Comparison of ENCODE assay signal across 8 cellular contexts in genomic region chr1:167454304-167454928, GRCh38.
DNase-seq lines count a peak whose midpoint lies in the region; ATAC-seq lines count a peak whose summit lies in the region.

No MANE protein-coding gene starts in this region.

- H3K36me3 ChIP-seq in iPS-18a (ENCODE audit: control insufficient read depth, low read depth, low read length) (no peaks in the 10 kb centered on the region), subcutaneous abdominal adipose tissue (ENCODE audit: control insufficient read depth in 5 of 5, insufficient read depth in 5 of 5, low read length in 5 of 5) (no peaks in the 10 kb centered on the region)

- ATAC-seq in activated T-cell treated with anti-CD3 and anti-CD28 coated beads, Interleukin-2, amount 50 U/mL, for 4 hours: no peak
- ATAC-seq in HG03025 (IDR thresholded peaks at IDR 0.05; ENCODE audit: low FRiP score, unreplicated experiment): no peak

- H3K27me3 ChIP-seq in iPS-18a (ENCODE audit: control insufficient read depth, insufficient read depth, low read length) (peaks cover 46% of the 10 kb centered on the region), subcutaneous abdominal adipose tissue (ENCODE audit: control insufficient read depth in 5 of 5, insufficient read depth in 4 of 5, low read length in 5 of 5) (no peaks in the 10 kb centered on the region)

- H3K36me3 Mint-ChIP-seq in activated T-cell treated with anti-CD3 and anti-CD28 coated beads, Interleukin-2, amount 50 U/mL, for 4 hours (ENCODE audit: insufficient read depth): peaks cover 5% of the 10 kb centered on the region

- peaks cover 67% of the 10 kb centered on the region for H3K4me1 Mint-ChIP-seq in activated T-cell treated with anti-CD3 and anti-CD28 coated beads, Interleukin-2, amount 50 U/mL, for 4 hours (ENCODE audit: low read depth)

- peak overlapping the region; percentile 79 for H3K4me3 Mint-ChIP-seq in activated T-cell treated with anti-CD3 and anti-CD28 coated beads, Interleukin-2, amount 50 U/mL, for 4 hours

- peak in 5 of 6 experiments; percentile 27 to 59 (median 40) for DNase-seq in stimulated activated naive CD4-positive, alpha-beta T cell (lab: John Stamatoyannopoulos, UW)
- no peak for DNase-seq in stimulated activated naive CD4-positive, alpha-beta T cell treated with Interleukin-2 at 50 U/mL for 16 hours (lab: John Stamatoyannopoulos, UW)
- no peak for DNase-seq in activated T-cell treated with anti-CD3 and anti-CD28 coated beads, Interleukin-2, amount 50 U/mL, for 4 hours
- DNase-seq in stimulated activated CD4-positive, alpha-beta T cell treated with anti-CD3 and anti-CD28 coated beads, Interleukin-4, amount 100 ng/mL, for 1 hour: no peak
- no peak for DNase-seq in germinal center (ENCODE audit: low spot score)

- H3K9me3 ChIP-seq in iPS-18a (ENCODE audit: control insufficient read depth, low read depth, low read length): no peaks in the 10 kb centered on the region
- no peaks in the 10 kb centered on the region for H3K9me3 ChIP-seq in subcutaneous abdominal adipose tissue (ENCODE audit: control insufficient read depth in 5 of 5, low read length in 5 of 5)

- peaks cover 4% of the 10 kb centered on the region for H3K4me1 ChIP-seq in iPS-18a (ENCODE audit: control insufficient read depth, low read depth, low read length)
- peaks cover 0 to 20% (median 11%) of the 10 kb centered on the region in 5 donors for H3K4me1 ChIP-seq in subcutaneous abdominal adipose tissue (ENCODE audit: control insufficient read depth in 5 of 5, insufficient read depth in 5 of 5, low read length in 5 of 5)

- no peaks in the 10 kb centered on the region for H3K27me3 Mint-ChIP-seq in activated T-cell treated with anti-CD3 and anti-CD28 coated beads, Interleukin-2, amount 50 U/mL, for 4 hours (ENCODE audit: low read depth)

- H3K27ac ChIP-seq in iPS-18a (ENCODE audit: low read length) (no peak overlapping the region), subcutaneous abdominal adipose tissue (ENCODE audit: low read depth, low read length) (peak overlapping the region; percentile 50)

- H3K9ac ChIP-seq in iPS-18a (ENCODE audit: low read length) (no peak overlapping the region), subcutaneous abdominal adipose tissue (ENCODE audit: low read length in 5 of 5) (peak overlapping the region; percentile 48 to 91 (median 83))

- no peaks in the 10 kb centered on the region for H3K9me3 Mint-ChIP-seq in activated T-cell treated with anti-CD3 and anti-CD28 coated beads, Interleukin-2, amount 50 U/mL, for 4 hours

- H3K4me3 ChIP-seq in iPS-18a (ENCODE audit: low read length) (peak overlapping the region; percentile 69), subcutaneous abdominal adipose tissue (ENCODE audit: low read depth in 1 of 5, low read length in 5 of 5) (peak overlapping the region; percentile 49 to 95 (median 84))

Comparison
In these comparisons a context has a peak if more than half of its experiments do, and no peak if none do; other contexts are left out.
1. DNase-seq: peak in stimulated activated naive CD4-positive, alpha-beta T cell (5 of 6); none in stimulated activated naive CD4-positive, alpha-beta T cell treated with Interleukin-2 at 50 U/mL for 16 hours (single experiment), activated T-cell treated with anti-CD3 and anti-CD28 coated beads, Interleukin-2, amount 50 U/mL, for 4 hours (single experiment), stimulated activated CD4-positive, alpha-beta T cell treated with anti-CD3 and anti-CD28 coated beads, Interleukin-4, amount 100 ng/mL, for 1 hour (single experiment) and germinal center (single experiment).